27 cellular contexts compared by ENCODE assay signal in the genomic region with DNA sequence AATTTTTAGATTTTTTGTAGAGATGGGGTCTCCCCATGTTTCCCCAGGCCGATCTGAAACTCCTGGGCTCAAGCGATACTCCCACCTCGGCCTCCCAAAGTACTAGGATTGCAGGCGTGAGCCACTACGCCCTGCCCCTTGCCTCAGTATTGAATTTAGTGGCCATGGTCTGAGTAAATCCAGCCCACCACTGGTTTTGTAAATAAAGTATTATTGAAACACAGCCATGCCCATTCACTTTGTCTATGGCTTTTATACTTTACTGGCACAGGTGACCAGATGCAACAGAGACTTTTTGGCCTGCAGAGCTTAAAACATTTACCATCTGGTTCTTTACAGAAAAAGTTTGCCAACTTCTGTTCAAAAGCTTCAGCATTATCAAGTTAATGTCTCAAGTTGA.
"Had no signal": no experiment of that assay in that cellular context is flagged by ENCODE, and none has a peak within 500 bp of the region (broad histone marks: within the 10 kb centered on the region; RNA-seq: fewer than 3 reads in every experiment).

No MANE protein-coding gene starts in this region.

- H3K4me3 ChIP-seq: ovary, psoas muscle, skin epidermis, smooth muscle cell, spleen, suprapubic skin, testis, tibial artery, transverse colon, upper lobe of right lung, uterus had no signal

- H2AFZ ChIP-seq: parathyroid adenoma had no signal

- H3K79me2 ChIP-seq: parathyroid adenoma had no signal

- ATAC-seq: naive thymus-derived CD4-positive, alpha-beta T cell; natural killer cell; psoas muscle; right cardiac atrium; sciatic nerve; stimulated activated memory B cell treated with anti-CD40 and anti-IgM and Interleukin-4, amounts not matched to agents 10 μg/mL and 1 μg/mL and 100 μg/mL, for 72 hours; stimulated activated naive CD8-positive, alpha-beta T cell treated with anti-CD3 and anti-CD28 coated beads, Interleukin-15, amount 100 ng/mL, for 72 hours; stimulated activated naive CD8-positive, alpha-beta T cell treated with anti-CD3 and anti-CD28 coated beads, Interleukin-15, Interleukin-2, amounts not matched to agents 100 U/mL and 50 U/mL, for 24 hours; upper lobe of right lung had no signal

- H3K36me3 ChIP-seq: ovary, spleen, suprapubic skin, tibial artery, transverse colon, upper lobe of right lung, uterus had no signal

- H3K9me3 ChIP-seq: testis, uterus had no signal

- H3K4me1 ChIP-seq: parathyroid adenoma, psoas muscle, spleen, suprapubic skin, testis, tibial artery, transverse colon, upper lobe of right lung, uterus had no signal

- H3K27ac ChIP-seq: ovary, parathyroid adenoma, psoas muscle, skin epidermis, spleen, suprapubic skin, testis, tibial artery, transverse colon, upper lobe of right lung, uterus had no signal

- H3K27me3 ChIP-seq: ovary, spleen, suprapubic skin, testis, tibial artery, transverse colon, upper lobe of right lung, uterus had no signal

- H3K9ac ChIP-seq: parathyroid adenoma had no signal

- DNase-seq: naive thymus-derived CD4-positive, alpha-beta T cell; natural killer cell; occipital lobe; ovary; right cardiac atrium; spleen; stimulated activated CD4-positive, alpha-beta T cell treated with anti-CD3 and anti-CD28 coated beads, Interleukin-12 subunit alpha, Interleukin-12 subunit beta, amount 100 ng/mL, for 4 hours; stimulated activated CD4-positive, alpha-beta T cell treated with anti-CD3 and anti-CD28 coated beads, Interleukin-1b, Interleukin-23, amount 100 ng/mL, for 48 hours; stimulated activated CD4-positive, alpha-beta T cell treated with anti-CD3 and anti-CD28 coated beads, Interleukin-4, amount 100 ng/mL, for 1 hour; stimulated activated CD4-positive, alpha-beta T cell treated with anti-CD3 and anti-CD28 coated beads, Interleukin-4, amount 100 ng/mL, for 4 hours; stimulated activated CD8-positive, alpha-beta memory T cell treated with anti-CD3 and anti-CD28 coated beads, Interleukin-4, amount 100 ng/mL, for 48 hours; stimulated activated naive CD4-positive, alpha-beta T cell; stimulated activated naive CD8-positive, alpha-beta T cell treated with anti-CD3 and anti-CD28 coated beads, Interleukin-15, amount 100 ng/mL, for 72 hours; stimulated activated naive CD8-positive, alpha-beta T cell treated with anti-CD3 and anti-CD28 coated beads, Interleukin-15, Interleukin-2, amounts not matched to agents 100 U/mL and 50 U/mL, for 24 hours; substantia nigra; testis; tibial artery; transverse colon; upper lobe of right lung; uterus had no signal

- H3K4me2 ChIP-seq: smooth muscle cell had no signal
